In the genomic region with DNA sequence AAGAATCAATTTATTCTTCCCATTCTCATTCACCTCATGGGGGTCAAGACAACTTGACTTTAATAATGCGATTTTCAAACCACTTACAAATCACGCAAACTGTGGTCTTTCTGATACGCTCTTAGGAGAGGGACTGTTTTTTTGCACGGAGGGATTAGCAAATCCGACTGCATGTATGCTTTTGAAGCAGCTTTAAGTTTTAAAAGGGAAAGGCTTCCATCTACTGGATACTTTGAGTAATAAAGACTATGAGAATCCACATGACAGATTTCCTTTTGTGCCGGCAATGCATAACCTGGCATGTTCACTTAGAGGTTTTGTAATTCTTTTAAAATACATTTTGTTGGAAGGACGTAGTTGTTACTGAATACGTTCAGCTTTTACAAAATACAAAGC, we compare ENCODE assay signal across 9 cellular contexts.
DNase-seq lines count a peak whose midpoint lies in the region; TF ChIP-seq lines count a peak whose summit lies in the region.
"Had no signal": no experiment of that assay in that cellular context is flagged by ENCODE, and none has a peak within 500 bp of the region (broad histone marks: within the 10 kb centered on the region; RNA-seq: fewer than 3 reads in every experiment).

No MANE protein-coding gene starts in this region.

- no peaks in the 10 kb centered on the region for H3K36me3 ChIP-seq in liver (ENCODE audit: control insufficient read depth in 4 of 4, insufficient read depth in 3 of 4, low read depth in 1 of 4, low read length in 3 of 4)

- H3K27me3 ChIP-seq in liver (ENCODE audit: control insufficient read depth in 4 of 4, insufficient read depth in 4 of 4, low read length in 3 of 4), result peaks cover 0 to 3% (median 1%) of the 10 kb centered on the region in 4 donors

- H3K9me3 ChIP-seq in liver (ENCODE audit: control insufficient read depth in 4 of 4, low read length in 3 of 4), result no peaks in the 10 kb centered on the region

- TF ChIP-seq CTCF in astrocyte of the cerebellum (IDR thresholded peaks at IDR 0.05; ENCODE audit: low read depth, low read length, missing control alignments) (peak; percentile 39), liver (IDR thresholded peaks at IDR 0.05; ENCODE audit: low read depth, low read length, missing input control) (peak; percentile 39)

- TF ChIP-seq RAD21 in liver (IDR thresholded peaks at IDR 0.05), result peak; percentile 67

- in situ Hi-C loops in astrocyte of the cerebellum (cut with HindIII; ENCODE audit: low sequenced_read_pairs), result no loop called here

- WGBS in liver, result 5% methylated on average over 8 of the region's 8 CpGs

- peak; percentile 62 for DNase-seq in NCI-H1436 (lab: John Stamatoyannopoulos, UW)
- DNase-seq in NCI-H1436 treated with DMSO at 0.1 percent for 48 hours (lab: John Stamatoyannopoulos, UW), result no peak
- peak; percentile 82 for DNase-seq in NCI-H2227 (lab: John Stamatoyannopoulos, UW; ENCODE audit: unreplicated experiment)
- DNase-seq in astrocyte of the cerebellum (ENCODE audit: low read depth), result peak; percentile 49
- no peak for DNase-seq in activated T-cell treated with anti-CD3 and anti-CD28 coated beads, Interleukin-2, amount 50 U/mL, for 48 hours
- no peak for DNase-seq in cortex of kidney (lab: John Stamatoyannopoulos, UW)
- DNase-seq in GF-D8 (lab: John Stamatoyannopoulos, UW), result no peak
- DNase-seq: activated B cell treated with CpG ODN at 0.5 μM for 24 hours had no signal

- H3K27ac ChIP-seq in liver (ENCODE audit: low read depth in 1 of 2, low read length in 2 of 2), result no peak overlapping the region

- no peak overlapping the region for H3K9ac ChIP-seq in liver (ENCODE audit: low read depth in 1 of 2, low read length in 2 of 2)

- no peaks in the 10 kb centered on the region for H3K4me1 ChIP-seq in liver (ENCODE audit: control insufficient read depth in 4 of 4, insufficient read depth in 4 of 4, low read length in 3 of 4)

- H3K4me3 ChIP-seq in astrocyte of the cerebellum (ENCODE audit: low read depth, low read length) (no peak overlapping the region), liver (ENCODE audit: low read depth in 1 of 3, low read length in 3 of 3) (peak overlapping the region in 1 of 3 donors; percentile 15)

TF ChIP-seq in liver, 16 proteins besides CTCF, POLR2A, EP300 and RAD21:
- TF ChIP-seq RXRA (IDR thresholded peaks at IDR 0.05), result no peak
- TF ChIP-seq FOXA2 (IDR thresholded peaks at IDR 0.05), result no peak
- no peak for TF ChIP-seq GABPA (IDR thresholded peaks at IDR 0.05 in 1 of 2, conservative IDR thresholded peaks at IDR 0.05 in 1 of 2)
- TF ChIP-seq EGR1 (IDR thresholded peaks at IDR 0.05; ENCODE audit: low read depth in 2 of 2), result no peak

Comparison
In these comparisons a context has a peak if more than half of its experiments do, and no peak if none do; other contexts are left out.
1. DNase-seq: peak in NCI-H1436 (single experiment), NCI-H2227 (single experiment) and astrocyte of the cerebellum (single experiment); none in NCI-H1436 treated with DMSO at 0.1 percent for 48 hours (single experiment), activated T-cell treated with anti-CD3 and anti-CD28 coated beads, Interleukin-2, amount 50 U/mL, for 48 hours (0 of 2), cortex of kidney (single experiment) and GF-D8 (single experiment).